28 cellular contexts compared by ENCODE assay signal in the genomic region with DNA sequence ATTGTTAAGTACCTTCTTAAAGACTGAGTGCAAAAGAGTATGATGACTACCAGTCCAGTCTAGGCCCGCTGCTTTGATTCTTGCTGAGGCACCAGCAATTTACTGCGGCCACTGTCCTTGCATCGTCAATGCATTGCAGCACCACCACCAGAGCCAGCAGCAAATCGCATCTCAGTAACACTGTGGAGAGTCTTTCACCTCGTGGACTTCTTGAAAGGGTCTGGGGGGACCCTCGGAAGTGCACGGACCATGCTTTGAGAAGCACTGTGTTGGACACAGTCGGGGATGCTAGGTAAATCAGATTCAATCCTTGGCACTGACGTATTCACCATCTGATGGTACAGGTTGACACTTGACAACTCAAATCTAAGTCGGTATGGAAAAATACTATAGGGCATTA.
DNase-seq lines count a peak whose midpoint lies in the region; ATAC-seq, FAIRE-seq and TF ChIP-seq lines count a peak whose summit lies in the region.
"Had no signal": no experiment of that assay in that cellular context is flagged by ENCODE, and none has a peak within 500 bp of the region (broad histone marks: within the 10 kb centered on the region; RNA-seq: fewer than 3 reads in every experiment).

No MANE protein-coding gene starts in this region.

- no peaks in the 10 kb centered on the region for H3K9me3 ChIP-seq in HepG2 (ENCODE audit: low read length)
- H3K9me3 ChIP-seq in right lobe of liver: no peaks in the 10 kb centered on the region
- no peaks in the 10 kb centered on the region for H3K9me3 ChIP-seq in neural progenitor cell (ENCODE audit: low read depth)
- H3K9me3 ChIP-seq: BE2C, BLaER1 had no signal

- H3K4me2 ChIP-seq in HepG2 (ENCODE audit: low read depth, low read length): no peak overlapping the region
- H3K4me2 ChIP-seq in neural progenitor cell: no peak overlapping the region
- H3K4me2 ChIP-seq: BLaER1 had no signal

- H3K27me3 ChIP-seq in HepG2 (ENCODE audit: control insufficient read depth in 1 of 2, insufficient read depth in 2 of 2, low read length in 2 of 2): no peaks in the 10 kb centered on the region
- no peaks in the 10 kb centered on the region for H3K27me3 ChIP-seq in right lobe of liver
- no peaks in the 10 kb centered on the region for H3K27me3 ChIP-seq in neural progenitor cell
- H3K27me3 ChIP-seq: BE2C, BLaER1 had no signal

- POLR2A ChIA-PET in HepG2 (lab: Yijun Ruan, JAX): no interaction called here

- H2AFZ ChIP-seq in HepG2 (ENCODE audit: low read length) (no peak overlapping the region), neural progenitor cell (replicated peaks) (peak overlapping the region; percentile 24)

- H3K9ac ChIP-seq in HepG2 (ENCODE audit: insufficient read depth, low read depth, low read length) (no peak overlapping the region), neural progenitor cell (no peak overlapping the region)
- H3K9ac ChIP-seq: BLaER1 had no signal

- no peak overlapping the region for H3K4me3 ChIP-seq in HepG2 (replicated peaks in 1 of 3; ENCODE audit: insufficient read depth in 1 of 3, low read depth in 2 of 3, low read length in 3 of 3)
- H3K4me3 ChIP-seq in right lobe of liver: no peak overlapping the region
- no peak overlapping the region for H3K4me3 ChIP-seq in coronary artery
- no peak overlapping the region for H3K4me3 ChIP-seq in neural progenitor cell
- H3K4me3 ChIP-seq: BLaER1, GM12878 had no signal

- H3K4me3 Mint-ChIP-seq in neural progenitor cell: no peak overlapping the region
- H3K4me3 Mint-ChIP-seq: CD14-positive monocyte; CD4-positive, alpha-beta memory T cell; CD4-positive, CD25-positive, alpha-beta regulatory T cell; CD8-positive, alpha-beta memory T cell had no signal

- no peak for FAIRE-seq in HepG2 (lab: Jason Lieb, UNC)
- FAIRE-seq: A204.1, GM12878, GM12892, GM18507 had no signal

- CTCF ChIA-PET in HepG2 (lab: Yijun Ruan, JAX; ENCODE audit: low intra/inter-chr PET ratio, low total read pairs): no interaction called here

- DNase-seq in HepG2 (ENCODE audit: low spot score): no peak
- no peak for DNase-seq in right lobe of liver
- DNase-seq in coronary artery (ENCODE audit: low spot score): peak; percentile 33
- DNase-seq in neural progenitor cell (ENCODE audit: low spot score): no peak
- DNase-seq in NCI-H1092 treated with DMSO at 0.1 percent for 48 hours (lab: John Stamatoyannopoulos, UW): no peak
- no peak for DNase-seq in 8988T
- DNase-seq: ACHN; BE2C; C1 segment of cervical spinal cord; CD4-positive, alpha-beta memory T cell; CD4-positive, CD25-positive, alpha-beta regulatory T cell; CD8-positive, alpha-beta memory T cell; COR-L47; DMS 273 treated with DMSO at 0.1 percent for 48 hours; DMS153; DMS53; DMS79; DND-41; EL; GDM1 had no signal

- H3K4me1 ChIP-seq in HepG2 (ENCODE audit: insufficient read depth, low read length) (peaks cover 73% of the 10 kb centered on the region), right lobe of liver (peaks cover 0 to 13% (median 0%) of the 10 kb centered on the region in 4 donors), neural progenitor cell (no peaks in the 10 kb centered on the region)

- H3K9me3 Mint-ChIP-seq in neural progenitor cell: peaks cover 8% of the 10 kb centered on the region
- H3K9me3 Mint-ChIP-seq: CD4-positive, alpha-beta memory T cell; CD4-positive, CD25-positive, alpha-beta regulatory T cell; CD8-positive, alpha-beta memory T cell had no signal

- no peak overlapping the region for H3K27ac ChIP-seq in HepG2 (ENCODE audit: extremely low read length, insufficient read depth, low read length)
- H3K27ac ChIP-seq in right lobe of liver: no peak overlapping the region
- no peak overlapping the region for H3K27ac ChIP-seq in coronary artery
- no peak overlapping the region for H3K27ac ChIP-seq in neural progenitor cell
- H3K27ac ChIP-seq: 22Rv1, BLaER1 had no signal

- intact Hi-C loops in HepG2 (cut with micrococcal nuclease; ENCODE audit: unreplicated experiment) (no loop called here), right lobe of liver (cut with DNase I) (no loop called here)

- H3K79me2 ChIP-seq in HepG2 (ENCODE audit: insufficient read depth, low read length) (no peaks in the 10 kb centered on the region), neural progenitor cell (ENCODE audit: low read depth) (no peaks in the 10 kb centered on the region)

- no peaks in the 10 kb centered on the region for H4K20me1 ChIP-seq in HepG2 (ENCODE audit: insufficient read depth, low read length)
- no peaks in the 10 kb centered on the region for H4K20me1 ChIP-seq in neural progenitor cell (ENCODE audit: low read depth)
- H4K20me1 ChIP-seq: BLaER1 had no signal

- no peaks in the 10 kb centered on the region for H3K36me3 Mint-ChIP-seq in neural progenitor cell
- H3K36me3 Mint-ChIP-seq: CD14-positive monocyte; CD4-positive, alpha-beta memory T cell; CD4-positive, CD25-positive, alpha-beta regulatory T cell; CD8-positive, alpha-beta memory T cell had no signal

- H3K4me1 Mint-ChIP-seq in neural progenitor cell: peaks cover 13% of the 10 kb centered on the region
- H3K4me1 Mint-ChIP-seq: CD4-positive, alpha-beta memory T cell; CD8-positive, alpha-beta memory T cell had no signal

- ATAC-seq in HepG2 (no peak), right lobe of liver (no peak), esophagus mucosa (no peak)
- ATAC-seq: GM12878 had no signal

- TF ChIP-seq CTCF in HepG2 (CRISPR knock-in tag; IDR thresholded peaks at IDR 0.05) (no peak), right lobe of liver (IDR thresholded peaks at IDR 0.05) (no peak), coronary artery (IDR thresholded peaks at IDR 0.05) (no peak), neural progenitor cell (IDR thresholded peaks at IDR 0.05) (no peak)

- no peak overlapping the region for H3K27ac Mint-ChIP-seq in neural progenitor cell
- H3K27ac Mint-ChIP-seq: CD14-positive monocyte; CD4-positive, alpha-beta memory T cell; CD4-positive, CD25-positive, alpha-beta regulatory T cell; CD8-positive, alpha-beta memory T cell had no signal

- no peaks in the 10 kb centered on the region for H3K36me3 ChIP-seq in HepG2 (replicated peaks in 1 of 2; ENCODE audit: control insufficient read depth in 1 of 2, insufficient read depth in 2 of 2, low read length in 2 of 2)
- no peaks in the 10 kb centered on the region for H3K36me3 ChIP-seq in right lobe of liver
- no peaks in the 10 kb centered on the region for H3K36me3 ChIP-seq in neural progenitor cell
- H3K36me3 ChIP-seq: BE2C, BLaER1 had no signal

- TF ChIP-seq RAD21 in HepG2 (CRISPR knock-in tag; IDR thresholded peaks at IDR 0.05): no peak

- no peak for TF ChIP-seq EP300 in HepG2 (IDR thresholded peaks at IDR 0.05; ENCODE audit: low read depth in 2 of 2, low read length in 2 of 2)
- TF ChIP-seq EP300 in HepG2 (CRISPR knock-in tag; IDR thresholded peaks at IDR 0.05; ENCODE audit: borderline replicate concordance): no peak

- H3K27me3 Mint-ChIP-seq in neural progenitor cell (ENCODE audit: insufficient read depth, low read depth): peaks cover 5% of the 10 kb centered on the region
- H3K27me3 Mint-ChIP-seq: CD4-positive, CD25-positive, alpha-beta regulatory T cell had no signal

- 84% methylated on average over 8 of the region's 10 CpGs for WGBS in HepG2 (ENCODE audit: low lambda C conversion rate)
- WGBS in right lobe of liver (ENCODE audit: insufficient coverage, low coverage, low lambda C conversion rate, missing lambda C conversion rate): 56% methylated on average over 3 of the region's 10 CpGs

- H3F3A ChIP-seq in neural progenitor cell (ENCODE audit: low read depth): no peaks in the 10 kb centered on the region

- BruUV-seq in HepG2 (replicated peaks; lab: Mats Ljungman, UMichigan): no TSS peak

- in situ Hi-C loops in HepG2 (cut with HindIII; ENCODE audit: extremely low pct_ligation_motif_present, low pct_unique_long_range_greater_than_20kb): no loop called here

- TF ChIP-seq POLR2A in HepG2 (IDR thresholded peaks at IDR 0.05; ENCODE audit: insufficient read depth in 1 of 2, low read depth in 2 of 2, low read length in 2 of 2) (no peak), right lobe of liver (IDR thresholded peaks at IDR 0.05) (no peak)

TF ChIP-seq in HepG2, 621 proteins besides CTCF, POLR2A, EP300 and RAD21:
- TF ChIP-seq MAF1 (CRISPR knock-in tag; IDR thresholded peaks at IDR 0.05; ENCODE audit: borderline replicate concordance): no peak
- 0 out of 2 replicates have a peak, but pooled peaks have one; percentile 28 for TF ChIP-seq ZBTB38 (CRISPR knock-in tag; IDR thresholded peaks at IDR 0.05)
TF ChIP-seq in HepG2: peak in this region for 1.
